In the genomic region with DNA sequence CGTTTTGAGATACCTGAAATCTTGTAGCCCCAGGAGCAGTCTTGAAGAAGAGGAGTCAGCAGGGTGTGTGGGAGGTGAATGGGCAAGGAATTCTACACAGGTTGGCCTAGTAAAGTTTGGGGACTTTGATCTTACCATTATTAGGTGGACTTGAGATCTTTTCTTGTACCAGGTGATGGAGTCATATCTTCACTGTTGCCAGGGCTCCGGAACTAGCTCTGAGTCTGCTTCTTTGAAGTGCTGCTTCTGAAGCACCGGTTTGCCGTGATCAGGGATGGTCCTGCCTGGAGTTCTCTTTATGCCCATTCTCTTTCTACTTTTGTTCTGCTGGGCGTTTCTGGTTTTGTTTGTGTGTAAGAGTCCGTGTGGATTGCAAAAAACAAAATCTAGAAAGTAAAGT, we compare ENCODE assay signal across 1 cellular context.
A peak's percentile ranks its signal among the peaks of the same experiment; 100 is the strongest.
TF ChIP-seq lines count a peak whose summit lies in the region.

No MANE protein-coding gene starts in this region.

TF ChIP-seq in HepG2, 621 proteins besides CTCF, POLR2A, EP300 and RAD21 (continued from another document):
- TF ChIP-seq, protein P1, sequence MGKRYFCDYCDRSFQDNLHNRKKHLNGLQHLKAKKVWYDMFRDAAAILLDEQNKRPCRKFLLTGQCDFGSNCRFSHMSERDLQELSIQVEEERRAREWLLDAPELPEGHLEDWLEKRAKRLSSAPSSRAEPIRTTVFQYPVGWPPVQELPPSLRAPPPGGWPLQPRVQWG (CRISPR knock-in tag; IDR thresholded peaks at IDR 0.05; ENCODE audit: borderline replicate concordance, low read depth), result no peak
- no peak for TF ChIP-seq ZNF781 (CRISPR knock-in tag; IDR thresholded peaks at IDR 0.05; ENCODE audit: borderline replicate concordance, not compliant biosample characterization)
- TF ChIP-seq RFXAP (CRISPR knock-in tag; IDR thresholded peaks at IDR 0.05; ENCODE audit: borderline replicate concordance), result no peak
- no peak for TF ChIP-seq NCOA1 (CRISPR knock-in tag; IDR thresholded peaks at IDR 0.05)
- no peak for TF ChIP-seq NONO (IDR thresholded peaks at IDR 0.05)
- no peak for TF ChIP-seq NONO (CRISPR knock-in tag; conservative IDR thresholded peaks at IDR 0.05)
- no peak for TF ChIP-seq SP2 (CRISPR knock-in tag; IDR thresholded peaks at IDR 0.05)
- TF ChIP-seq, protein P2, sequence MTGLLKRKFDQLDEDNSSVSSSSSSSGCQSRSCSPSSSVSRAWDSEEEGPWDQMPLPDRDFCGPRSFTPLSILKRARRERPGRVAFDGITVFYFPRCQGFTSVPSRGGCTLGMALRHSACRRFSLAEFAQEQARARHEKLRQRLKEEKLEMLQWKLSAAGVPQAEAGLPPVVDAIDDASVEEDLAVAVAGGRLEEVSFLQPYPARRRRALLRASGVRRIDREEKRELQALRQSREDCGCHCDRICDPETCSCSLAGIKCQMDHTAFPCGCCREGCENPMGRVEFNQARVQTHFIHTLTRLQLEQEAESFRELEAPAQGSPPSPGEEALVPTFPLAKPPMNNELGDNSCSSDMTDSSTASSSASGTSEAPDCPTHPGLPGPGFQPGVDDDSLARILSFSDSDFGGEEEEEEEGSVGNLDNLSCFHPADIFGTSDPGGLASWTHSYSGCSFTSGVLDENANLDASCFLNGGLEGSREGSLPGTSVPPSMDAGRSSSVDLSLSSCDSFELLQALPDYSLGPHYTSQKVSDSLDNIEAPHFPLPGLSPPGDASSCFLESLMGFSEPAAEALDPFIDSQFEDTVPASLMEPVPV (CRISPR knock-in tag; IDR thresholded peaks at IDR 0.05), result no peak
- TF ChIP-seq, protein P3, sequence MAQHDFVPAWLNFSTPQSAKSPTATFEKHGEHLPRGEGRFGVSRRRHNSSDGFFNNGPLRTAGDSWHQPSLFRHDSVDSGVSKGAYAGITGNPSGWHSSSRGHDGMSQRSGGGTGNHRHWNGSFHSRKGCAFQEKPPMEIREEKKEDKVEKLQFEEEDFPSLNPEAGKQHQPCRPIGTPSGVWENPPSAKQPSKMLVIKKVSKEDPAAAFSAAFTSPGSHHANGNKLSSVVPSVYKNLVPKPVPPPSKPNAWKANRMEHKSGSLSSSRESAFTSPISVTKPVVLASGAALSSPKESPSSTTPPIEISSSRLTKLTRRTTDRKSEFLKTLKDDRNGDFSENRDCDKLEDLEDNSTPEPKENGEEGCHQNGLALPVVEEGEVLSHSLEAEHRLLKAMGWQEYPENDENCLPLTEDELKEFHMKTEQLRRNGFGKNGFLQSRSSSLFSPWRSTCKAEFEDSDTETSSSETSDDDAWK (CRISPR knock-in tag; IDR thresholded peaks at IDR 0.05), result no peak
- TF ChIP-seq PHB2 (IDR thresholded peaks at IDR 0.05; ENCODE audit: partially characterized antibody), result no peak
- TF ChIP-seq SNAI1 (CRISPR knock-in tag; IDR thresholded peaks at IDR 0.05; ENCODE audit: borderline replicate concordance), result no peak
- no peak for TF ChIP-seq ELF4 (CRISPR knock-in tag; IDR thresholded peaks at IDR 0.05; ENCODE audit: borderline replicate concordance)
- TF ChIP-seq, protein P4, sequence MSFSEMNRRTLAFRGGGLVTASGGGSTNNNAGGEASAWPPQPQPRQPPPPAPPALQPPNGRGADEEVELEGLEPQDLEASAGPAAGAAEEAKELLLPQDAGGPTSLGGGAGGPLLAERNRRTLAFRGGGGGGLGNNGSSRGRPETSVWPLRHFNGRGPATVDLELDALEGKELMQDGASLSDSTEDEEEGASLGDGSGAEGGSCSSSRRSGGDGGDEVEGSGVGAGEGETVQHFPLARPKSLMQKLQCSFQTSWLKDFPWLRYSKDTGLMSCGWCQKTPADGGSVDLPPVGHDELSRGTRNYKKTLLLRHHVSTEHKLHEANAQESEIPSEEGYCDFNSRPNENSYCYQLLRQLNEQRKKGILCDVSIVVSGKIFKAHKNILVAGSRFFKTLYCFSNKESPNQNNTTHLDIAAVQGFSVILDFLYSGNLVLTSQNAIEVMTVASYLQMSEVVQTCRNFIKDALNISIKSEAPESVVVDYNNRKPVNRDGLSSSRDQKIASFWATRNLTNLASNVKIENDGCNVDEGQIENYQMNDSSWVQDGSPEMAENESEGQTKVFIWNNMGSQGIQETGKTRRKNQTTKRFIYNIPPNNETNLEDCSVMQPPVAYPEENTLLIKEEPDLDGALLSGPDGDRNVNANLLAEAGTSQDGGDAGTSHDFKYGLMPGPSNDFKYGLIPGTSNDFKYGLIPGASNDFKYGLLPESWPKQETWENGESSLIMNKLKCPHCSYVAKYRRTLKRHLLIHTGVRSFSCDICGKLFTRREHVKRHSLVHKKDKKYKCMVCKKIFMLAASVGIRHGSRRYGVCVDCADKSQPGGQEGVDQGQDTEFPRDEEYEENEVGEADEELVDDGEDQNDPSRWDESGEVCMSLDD (CRISPR knock-in tag; IDR thresholded peaks at IDR 0.05; ENCODE audit: borderline replicate concordance), result no peak
- peak; percentile 81; the same call in 1 of the 2 replicates for TF ChIP-seq ETV5 (CRISPR knock-in tag; IDR thresholded peaks at IDR 0.05; ENCODE audit: borderline replicate concordance)
- TF ChIP-seq ZNF24 (IDR thresholded peaks at IDR 0.05), result no peak
- no peak for TF ChIP-seq ZNF30 (CRISPR knock-in tag; IDR thresholded peaks at IDR 0.05)
- TF ChIP-seq HNF4A (CRISPR knock-in tag; IDR thresholded peaks at IDR 0.05), result peak; percentile 22; the same call in 1 of the 2 replicates
- TF ChIP-seq ZSCAN20 (CRISPR knock-in tag; IDR thresholded peaks at IDR 0.05; ENCODE audit: borderline replicate concordance), result no peak
- TF ChIP-seq SOX13 (IDR thresholded peaks at IDR 0.05), result no peak
- TF ChIP-seq SOX13 (CRISPR knock-in tag; conservative IDR thresholded peaks at IDR 0.05 in 1 of 2, IDR thresholded peaks at IDR 0.05 in 1 of 2), result peak in 1 of 2 experiments; percentile 24; a peak in 1 of 4 replicates
- TF ChIP-seq KDM3A (CRISPR knock-in tag; IDR thresholded peaks at IDR 0.05; ENCODE audit: low read depth), result no peak
- no peak for TF ChIP-seq ZNF3 (CRISPR knock-in tag; IDR thresholded peaks at IDR 0.05)
- 0 out of 2 replicates have a peak, but pooled peaks have one; percentile 10 for TF ChIP-seq FOSL2 (CRISPR knock-in tag; IDR thresholded peaks at IDR 0.05)
- TF ChIP-seq NPAS2 (CRISPR knock-in tag; IDR thresholded peaks at IDR 0.05; ENCODE audit: borderline replicate concordance), result no peak
- peak; percentile 65 for TF ChIP-seq TCF7 (IDR thresholded peaks at IDR 0.05; ENCODE audit: low read depth)
- peak; percentile 50 for TF ChIP-seq STAG1 (CRISPR knock-in tag; IDR thresholded peaks at IDR 0.05)
- no peak for TF ChIP-seq FLYWCH1 (CRISPR knock-in tag; IDR thresholded peaks at IDR 0.05)
- TF ChIP-seq JUND (CRISPR knock-in tag; IDR thresholded peaks at IDR 0.05), result no peak
TF ChIP-seq in HepG2: peak in this region for 8.
